ENCODE assay signal across 1 cellular context in the genomic region with DNA sequence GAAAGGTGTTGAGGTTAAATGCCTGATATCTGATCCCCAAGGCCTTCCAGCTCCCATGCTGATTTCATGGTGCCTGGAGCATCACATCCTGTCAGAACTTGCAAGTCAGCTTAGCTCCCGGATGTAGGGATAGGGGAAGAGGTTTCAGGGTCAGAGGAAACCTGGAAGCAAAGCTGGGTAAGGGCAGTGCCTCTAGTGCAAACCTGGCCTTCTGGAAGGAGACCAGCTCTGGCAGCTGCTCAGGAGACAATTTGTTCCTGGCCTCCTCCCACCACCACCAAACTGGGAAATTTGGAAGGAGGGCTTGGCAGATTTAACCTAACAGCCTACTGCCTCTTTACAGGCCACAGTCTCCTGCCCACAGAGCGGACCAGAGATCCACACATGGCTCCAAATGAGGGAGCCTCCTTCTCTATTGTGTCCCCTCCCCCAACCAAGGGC.
TF ChIP-seq lines count a peak whose summit lies in the region.

No MANE protein-coding gene starts in this region.

TF ChIP-seq in A549, 52 proteins besides CTCF, POLR2A, EP300 and RAD21 (continued from another document):
- TF ChIP-seq, protein P1, sequence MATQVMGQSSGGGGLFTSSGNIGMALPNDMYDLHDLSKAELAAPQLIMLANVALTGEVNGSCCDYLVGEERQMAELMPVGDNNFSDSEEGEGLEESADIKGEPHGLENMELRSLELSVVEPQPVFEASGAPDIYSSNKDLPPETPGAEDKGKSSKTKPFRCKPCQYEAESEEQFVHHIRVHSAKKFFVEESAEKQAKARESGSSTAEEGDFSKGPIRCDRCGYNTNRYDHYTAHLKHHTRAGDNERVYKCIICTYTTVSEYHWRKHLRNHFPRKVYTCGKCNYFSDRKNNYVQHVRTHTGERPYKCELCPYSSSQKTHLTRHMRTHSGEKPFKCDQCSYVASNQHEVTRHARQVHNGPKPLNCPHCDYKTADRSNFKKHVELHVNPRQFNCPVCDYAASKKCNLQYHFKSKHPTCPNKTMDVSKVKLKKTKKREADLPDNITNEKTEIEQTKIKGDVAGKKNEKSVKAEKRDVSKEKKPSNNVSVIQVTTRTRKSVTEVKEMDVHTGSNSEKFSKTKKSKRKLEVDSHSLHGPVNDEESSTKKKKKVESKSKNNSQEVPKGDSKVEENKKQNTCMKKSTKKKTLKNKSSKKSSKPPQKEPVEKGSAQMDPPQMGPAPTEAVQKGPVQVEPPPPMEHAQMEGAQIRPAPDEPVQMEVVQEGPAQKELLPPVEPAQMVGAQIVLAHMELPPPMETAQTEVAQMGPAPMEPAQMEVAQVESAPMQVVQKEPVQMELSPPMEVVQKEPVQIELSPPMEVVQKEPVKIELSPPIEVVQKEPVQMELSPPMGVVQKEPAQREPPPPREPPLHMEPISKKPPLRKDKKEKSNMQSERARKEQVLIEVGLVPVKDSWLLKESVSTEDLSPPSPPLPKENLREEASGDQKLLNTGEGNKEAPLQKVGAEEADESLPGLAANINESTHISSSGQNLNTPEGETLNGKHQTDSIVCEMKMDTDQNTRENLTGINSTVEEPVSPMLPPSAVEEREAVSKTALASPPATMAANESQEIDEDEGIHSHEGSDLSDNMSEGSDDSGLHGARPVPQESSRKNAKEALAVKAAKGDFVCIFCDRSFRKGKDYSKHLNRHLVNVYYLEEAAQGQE (IDR thresholded peaks at IDR 0.05) = no peak
- TF ChIP-seq TFCP2L1 (CRISPR knock-in tag; IDR thresholded peaks at IDR 0.05) = no peak
